In the genomic region with DNA sequence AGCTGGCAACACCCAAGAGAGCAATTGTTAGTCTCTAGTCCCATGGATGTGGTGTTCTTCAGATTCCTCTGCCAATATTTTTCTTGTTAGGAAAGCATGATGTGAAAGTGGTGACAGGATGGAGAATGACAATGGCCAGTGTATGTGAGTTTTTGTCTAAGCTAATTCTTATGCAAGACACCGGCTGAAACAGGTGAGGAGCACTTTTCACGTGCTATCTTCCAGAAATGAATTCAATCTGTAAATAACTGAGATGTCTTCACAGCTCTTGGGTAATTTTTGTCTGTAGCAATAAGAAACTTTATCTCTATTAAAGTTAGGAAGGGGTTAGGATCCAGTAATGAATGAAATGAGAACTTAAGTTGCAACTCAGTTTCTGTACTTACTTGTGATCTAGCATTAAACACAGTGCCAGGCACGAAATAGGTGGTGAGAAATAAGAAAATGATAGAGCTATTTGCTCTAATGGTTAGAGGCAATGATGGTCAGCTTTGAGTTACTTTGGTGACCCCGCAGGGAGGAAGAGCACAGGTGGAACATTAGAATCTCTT, we compare ENCODE assay signal across 8 cellular contexts. TPM values are rescaled to one million over a fixed set of nuclear protein-coding genes. Genes with fewer than 3 reads are reported as not detected.
DNase-seq lines count a peak whose midpoint lies in the region; ATAC-seq, FAIRE-seq and TF ChIP-seq lines count a peak whose summit lies in the region.

No MANE protein-coding gene starts in this region.

- dilution Hi-C loops in endothelial cell of umbilical vein (cut with MboI; ENCODE audit: extremely low pct_ligation_motif_present, low sequenced_read_pairs) = loop anchor here (10.0 kb wide), 1 partner anchor 227 kb away; no protein-coding TSS in a partner anchor

- 56 to 59% methylated on average over 4 of the region's 4 CpGs for WGBS in pancreas, 2 donors

- H3F3A ChIP-seq in DOHH2 (ENCODE audit: control insufficient read depth, insufficient read depth) = 0 out of 2 replicates have a peak, but pooled peaks cover 3% of the 10 kb centered on the region

- H3K9me1 ChIP-seq in endothelial cell of umbilical vein (replicated peaks; ENCODE audit: control insufficient read depth, extremely low read depth, insufficient read depth, low read length) = no peaks in the 10 kb centered on the region

- peak overlapping the region; percentile 99 for H2AFZ ChIP-seq in endothelial cell of umbilical vein (ENCODE audit: low read depth, low read length)

- peak; percentile 16 for DNase-seq in NAMALWA (ENCODE audit: low spot score)
- DNase-seq in endothelial cell of umbilical vein (ENCODE audit: low read depth, low spot score) = no peak
- no peak for DNase-seq in pancreas
- no peak for DNase-seq in activated effector memory CD4-positive, alpha-beta T cell treated with anti-CD3 and anti-CD28 coated beads, Interleukin-2, amount 50 U/mL, for 16 hours
- DNase-seq in NCI-H774 (lab: John Stamatoyannopoulos, UW) = no peak

- intact Hi-C loops in endothelial cell of umbilical vein (cut with micrococcal nuclease) = loop anchor here (2.0 kb wide), 1 partner anchor 161 kb away; a partner anchor contains a TSS
- intact Hi-C loops in pancreas (cut with DNase I) = no loop called here

- peak overlapping the region; percentile 97 for H3K9ac ChIP-seq in endothelial cell of umbilical vein (replicated peaks; ENCODE audit: extremely low read depth, insufficient read depth, low read length)

- H3K4me2 ChIP-seq in DOHH2 (ENCODE audit: low read length) = peak overlapping the region; percentile 90
- H3K4me2 ChIP-seq in endothelial cell of umbilical vein (ENCODE audit: insufficient read depth, low read length) = peak overlapping the region; percentile 93

- FAIRE-seq in endothelial cell of umbilical vein (lab: Jason Lieb, UNC) (no peak), pancreas (lab: Jason Lieb, UNC) (no peak)

- TF ChIP-seq CTCF in DOHH2 (IDR thresholded peaks at IDR 0.05; ENCODE audit: low read depth, low read length, poor library complexity, severe bottlenecking) (no peak), endothelial cell of umbilical vein (IDR thresholded peaks at IDR 0.05; ENCODE audit: extremely low read depth in 1 of 2, insufficient read depth in 1 of 2, low read depth in 1 of 2, low read length in 2 of 2) (no peak), pancreas (IDR thresholded peaks at IDR 0.05) (no peak)

- H3K36me3 ChIP-seq in DOHH2 (ENCODE audit: control insufficient read depth, low read length) (peaks cover 4% of the 10 kb centered on the region; the same call in 1 of the 2 replicates), endothelial cell of umbilical vein (ENCODE audit: control insufficient read depth in 2 of 2, extremely low read depth in 1 of 2, insufficient read depth in 2 of 2, low read length in 2 of 2) (no peaks in the 10 kb centered on the region), pancreas (no peaks in the 10 kb centered on the region)

- H3K27ac ChIP-seq in DOHH2 (ENCODE audit: low read depth, low read length) (no peak overlapping the region), endothelial cell of umbilical vein (ENCODE audit: insufficient read depth, low read depth, low read length) (peak overlapping the region; percentile 91), pancreas (peak overlapping the region in 2 of 4 donors; percentile 46 to 65)

- H3K9me2 ChIP-seq in DOHH2 (replicated peaks; ENCODE audit: control insufficient read depth, low read length) = no peaks in the 10 kb centered on the region

- no peak for TF ChIP-seq POLR2A in endothelial cell of umbilical vein (IDR thresholded peaks at IDR 0.05; ENCODE audit: low read depth, low read length)

- H3K4me1 ChIP-seq in DOHH2 (ENCODE audit: control insufficient read depth, low read length) (peaks cover 26% of the 10 kb centered on the region), endothelial cell of umbilical vein (ENCODE audit: control insufficient read depth, extremely low read depth, insufficient read depth, low read length) (peaks cover 42% of the 10 kb centered on the region), pancreas (peaks cover 0 to 16% (median 3%) of the 10 kb centered on the region in 3 donors)

- H3K27me3 ChIP-seq in DOHH2 (ENCODE audit: control insufficient read depth, low read length) (no peaks in the 10 kb centered on the region), endothelial cell of umbilical vein (ENCODE audit: control insufficient read depth in 2 of 2, insufficient read depth in 2 of 2, low read length in 2 of 2) (no peaks in the 10 kb centered on the region), pancreas (no peaks in the 10 kb centered on the region)

- no peaks in the 10 kb centered on the region; the same call in 1 of the 2 replicates for H4K20me1 ChIP-seq in DOHH2 (ENCODE audit: control insufficient read depth, insufficient read depth, low read depth, low read length)
- H4K20me1 ChIP-seq in endothelial cell of umbilical vein (replicated peaks; ENCODE audit: control insufficient read depth, extremely low read depth, insufficient read depth, low read length) = no peaks in the 10 kb centered on the region

- H3K9me3 ChIP-seq in DOHH2 (ENCODE audit: control insufficient read depth, insufficient read depth, low read length) (no peaks in the 10 kb centered on the region), endothelial cell of umbilical vein (replicated peaks; ENCODE audit: control insufficient read depth, insufficient read depth, low read length) (no peaks in the 10 kb centered on the region), pancreas (no peaks in the 10 kb centered on the region)

- POLR2A ChIA-PET in endothelial cell of umbilical vein (lab: Charles Lee) = no interaction called here

- H3K4me3 ChIP-seq in DOHH2 (ENCODE audit: low read length) (peak overlapping the region; percentile 94), endothelial cell of umbilical vein (replicated peaks in 1 of 3; ENCODE audit: insufficient read depth in 1 of 3, low read depth in 1 of 3, low read length in 3 of 3) (peak overlapping the region; percentile 56 to 99 (median 96)), pancreas (peak overlapping the region; percentile 65 to 92 (median 88))

- peak in 1 of 4 donors; percentile 15 for ATAC-seq in pancreas
- ATAC-seq in HG02973 (IDR thresholded peaks at IDR 0.05; ENCODE audit: unreplicated experiment) = no peak
- ATAC-seq in GM19023 (IDR thresholded peaks at IDR 0.05; ENCODE audit: unreplicated experiment) = no peak

- BruUV-seq in endothelial cell of umbilical vein (replicated peaks; lab: Mats Ljungman, UMichigan) = TSS peak; percentile 41

- CTCF ChIA-PET in endothelial cell of umbilical vein (lab: Charles Lee) = interaction anchor here (0.9 to 4.7 kb wide), 9 partner anchors 10 to 244 kb away, joined by 3 to 17 read pairs (median 5); partner anchors contain the start of gene NFE2L2

- H3K79me2 ChIP-seq in DOHH2 (ENCODE audit: control insufficient read depth, low read length) = peaks cover 50% of the 10 kb centered on the region
- peaks cover 45% of the 10 kb centered on the region for H3K79me2 ChIP-seq in endothelial cell of umbilical vein (ENCODE audit: control insufficient read depth, insufficient read depth, low read length)

TF ChIP-seq in endothelial cell of umbilical vein, 7 proteins besides CTCF, POLR2A, EP300 and RAD21:
- TF ChIP-seq MYC (IDR thresholded peaks at IDR 0.05; ENCODE audit: low read depth, low read length) = no peak
- TF ChIP-seq FOS (IDR thresholded peaks at IDR 0.05; ENCODE audit: borderline replicate concordance, insufficient read depth, low read length) = no peak
- TF ChIP-seq JUN (IDR thresholded peaks at IDR 0.05; ENCODE audit: borderline replicate concordance, insufficient read depth, insufficient read length, low read depth) = no peak
- TF ChIP-seq EZH2 (IDR thresholded peaks at IDR 0.05; ENCODE audit: borderline replicate concordance, low read depth, low read length, severe bottlenecking) = no peak
- no peak for TF ChIP-seq POLR2AphosphoS5 (IDR thresholded peaks at IDR 0.05; ENCODE audit: insufficient read depth, low read depth, low read length)
- TF ChIP-seq, protein P1, sequence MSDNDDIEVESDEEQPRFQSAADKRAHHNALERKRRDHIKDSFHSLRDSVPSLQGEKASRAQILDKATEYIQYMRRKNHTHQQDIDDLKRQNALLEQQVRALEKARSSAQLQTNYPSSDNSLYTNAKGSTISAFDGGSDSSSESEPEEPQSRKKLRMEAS (IDR thresholded peaks at IDR 0.05; ENCODE audit: insufficient read depth, insufficient read length) = no peak
- TF ChIP-seq GATA2 (IDR thresholded peaks at IDR 0.05; ENCODE audit: insufficient read depth, insufficient read length, low read depth, low read length) = no peak

RNA-seq across cellular contexts. Expression of gene AGPS, which starts 0.7 kb away (rescaled TPM):
- total RNA-seq in endothelial cell of umbilical vein = 88.8 and 96.5 TPM in 2 replicates
- polyA plus RNA-seq in endothelial cell of umbilical vein = 7.5 and 10.1 TPM in 2 replicates
- polyA plus RNA-seq in endothelial cell of umbilical vein (2011; cell fraction: cytosol; rRNA removed) = 16.6 and 17.8 TPM in 2 replicates
- polyA plus RNA-seq in endothelial cell of umbilical vein (2011; cell fraction: nucleus; rRNA removed) = 16.1 and 29.2 TPM in 2 replicates
- 47.9 and 71.7 TPM in 2 replicates for polyA plus RNA-seq in endothelial cell of umbilical vein (2012)
- 28.9 and 33.3 TPM in 2 replicates for polyA minus RNA-seq in endothelial cell of umbilical vein
- 32.8 TPM for polyA minus RNA-seq in endothelial cell of umbilical vein (2011; cell fraction: cytosol; rRNA and poly(A)+ RNA removed)
- 60.9 and 96.6 TPM in 2 replicates for polyA minus RNA-seq in endothelial cell of umbilical vein (2011; cell fraction: nucleus; rRNA and poly(A)+ RNA removed)
- 10 to 100 TPM; 13.7 to 47.2 (median 27.5) TPM for total RNA-seq in pancreas
- polyA plus RNA-seq in pancreas = 1 to 10 TPM; 3.0 to 4.9 TPM
